18 cellular contexts compared by ENCODE assay signal in the genomic region with DNA sequence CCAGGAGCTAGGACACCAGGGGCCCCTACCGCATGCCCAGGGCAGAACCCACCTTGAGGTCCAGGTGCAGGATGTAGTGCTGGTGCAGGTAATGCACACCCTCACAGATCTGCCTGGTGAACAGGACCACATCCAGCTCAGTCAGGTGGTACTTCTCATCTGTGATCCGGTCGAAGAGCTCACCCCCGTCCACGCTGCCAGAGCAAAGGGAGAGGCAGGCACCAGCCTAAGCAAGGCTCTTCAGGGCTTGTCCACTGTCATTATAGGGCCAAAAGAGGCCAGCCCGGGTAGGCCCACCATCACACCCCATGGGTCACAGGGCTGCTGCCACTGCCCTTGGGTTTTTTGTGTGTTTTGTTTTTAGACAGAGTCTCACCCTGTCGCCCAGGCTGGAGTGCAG. TPM values are rescaled to one million over a fixed set of nuclear protein-coding genes. Genes with fewer than 3 reads are reported as not detected.
DNase-seq lines count a peak whose midpoint lies in the region; ATAC-seq, FAIRE-seq and TF ChIP-seq lines count a peak whose summit lies in the region.
"Had no signal": no experiment of that assay in that cellular context is flagged by ENCODE, and none has a peak within 500 bp of the region (broad histone marks: within the 10 kb centered on the region; RNA-seq: fewer than 3 reads in every experiment).

No MANE protein-coding gene starts in this region.

- CTCF ChIA-PET in H1 (lab: Charles Lee; ENCODE audit: partially characterized antibody): interaction anchor here (0.8 to 1.0 kb wide), 2 partner anchors 13 to 18 kb away, joined by 3 to 4 read pairs; no protein-coding TSS in a partner anchor

- intact Hi-C loops in heart left ventricle (cut with DNase I): no loop called here

- no peak for TF ChIP-seq EP300 in H1 (IDR thresholded peaks at IDR 0.05; ENCODE audit: borderline replicate concordance in 1 of 2, low read depth in 2 of 2, low read length in 2 of 2)

- WGBS in heart left ventricle, 4 donors: 85 to 92% (median 91%) methylated on average over 3 to 7 of the region's 7 CpGs
- WGBS in H1 (ENCODE audit: extremely low coverage in 1 of 2, insufficient coverage in 1 of 2, insufficient read length in 1 of 2, insufficient replicate concordance in 2 of 2, low coverage in 1 of 2, low lambda C conversion rate in 2 of 2, missing lambda C conversion rate in 1 of 2), 2 experiments: 88% methylated on average over 7 of the region's 7 CpGs; no CpG with 5 or more reads in 1 of the 2 experiments
- no CpG with 5 or more reads among the region's 7 CpGs for WGBS in trophoblast cell (ENCODE audit: extremely low coverage, insufficient coverage, insufficient read length)

- H2AFZ ChIP-seq in H1 (ENCODE audit: low read length): peak overlapping the region; percentile 44; the same call in 1 of the 2 replicates
- no peak overlapping the region for H2AFZ ChIP-seq in trophoblast cell (ENCODE audit: insufficient read depth, low read length, poor library complexity)
- H2AFZ ChIP-seq: GM23338 had no signal

- H2BK5ac ChIP-seq in H1 (ENCODE audit: low read depth, low read length) (no peak overlapping the region), trophoblast cell (ENCODE audit: low read depth, low read length, poor library complexity) (no peak overlapping the region)

- H4K91ac ChIP-seq in H1 (replicated peaks; ENCODE audit: insufficient read length, low read length) (no peak overlapping the region), trophoblast cell (ENCODE audit: low read depth, low read length) (peak overlapping the region; percentile 26)

- no peak for TF ChIP-seq POLR2A in heart left ventricle (IDR thresholded peaks at IDR 0.05)
- TF ChIP-seq POLR2A in H1 (IDR thresholded peaks at IDR 0.05; ENCODE audit: control extremely low read depth in 1 of 2, low read depth in 2 of 2, low read length in 2 of 2): no peak

- FAIRE-seq in H1 (lab: Jason Lieb, UNC): no peak
- FAIRE-seq: A204.1, GM12878, GM18507 had no signal

- no peak overlapping the region for H3K27ac Mint-ChIP-seq in activated naive CD4-positive, alpha-beta T cell treated with anti-CD3 and anti-CD28 coated beads, Interleukin-2, amount 50 U/mL, for 72 hours
- H3K27ac Mint-ChIP-seq: B cell; CD4-positive, alpha-beta T cell; GM23338 had no signal

- no peak overlapping the region for H2BK120ac ChIP-seq in H1 (replicated peaks; ENCODE audit: low read depth, low read length)
- peak overlapping the region; percentile 79 for H2BK120ac ChIP-seq in trophoblast cell (ENCODE audit: insufficient read depth, low read length, poor library complexity)

- DNase-seq in cardiac muscle cell (ENCODE audit: low read depth in 1 of 2, low spot score in 1 of 2) (no peak), heart left ventricle (no peak), H1 (ENCODE audit: low read depth in 1 of 2, low spot score in 2 of 2) (no peak), trophoblast cell (no peak)
- no peak for DNase-seq in activated naive CD4-positive, alpha-beta T cell treated with anti-CD3 and anti-CD28 coated beads, Interleukin-2, amount 50 U/mL, for 72 hours (ENCODE audit: low spot score in 2 of 2)
- DNase-seq: C1 segment of cervical spinal cord; Calu3; CD4-positive, alpha-beta T cell; DMS 273 treated with DMSO at 0.1 percent for 48 hours; DMS79; H9 had no signal

- H3K27me3 ChIP-seq in cardiac muscle cell: no peaks in the 10 kb centered on the region
- H3K27me3 ChIP-seq in heart left ventricle: no peaks in the 10 kb centered on the region
- H3K27me3 ChIP-seq in H1 (replicated peaks in 1 of 4; ENCODE audit: control insufficient read depth in 3 of 4, extremely low read depth in 1 of 4, insufficient read depth in 3 of 4, low read length in 3 of 4): no peaks in the 10 kb centered on the region
- no peaks in the 10 kb centered on the region for H3K27me3 ChIP-seq in trophoblast cell (ENCODE audit: insufficient read depth, low read length)

- H4K20me1 ChIP-seq in H1 (replicated peaks in 1 of 2; ENCODE audit: control insufficient read depth in 1 of 2, insufficient read depth in 2 of 2, low read length in 2 of 2): no peaks in the 10 kb centered on the region

- no peak overlapping the region for H3K56ac ChIP-seq in H1 (replicated peaks; ENCODE audit: insufficient read length, low read depth, low read length)

- no peaks in the 10 kb centered on the region for H3K9me3 Mint-ChIP-seq in activated naive CD4-positive, alpha-beta T cell treated with anti-CD3 and anti-CD28 coated beads, Interleukin-2, amount 50 U/mL, for 72 hours

- H3K9me3 ChIP-seq in cardiac muscle cell (ENCODE audit: low read depth): no peaks in the 10 kb centered on the region
- peaks cover 0 to 9% (median 0%) of the 10 kb centered on the region in 12 donors for H3K9me3 ChIP-seq in heart left ventricle
- H3K9me3 ChIP-seq in H1 (ENCODE audit: insufficient read depth in 2 of 2, low read depth in 1 of 2, low read length in 1 of 2): 0 out of 4 replicates have a peak, but pooled peaks cover 0 to 2% of the 10 kb centered on the region in 2 experiments
- H3K9me3 ChIP-seq in trophoblast cell (ENCODE audit: insufficient read depth, low read depth, low read length): no peaks in the 10 kb centered on the region

- H3K27ac ChIP-seq in cardiac muscle cell: peak overlapping the region; percentile 40
- peak overlapping the region in 2 of 12 donors; percentile 13 to 84 for H3K27ac ChIP-seq in heart left ventricle
- H3K27ac ChIP-seq in H1 (ENCODE audit: low read depth, low read length): no peak overlapping the region
- H3K27ac ChIP-seq in trophoblast cell (ENCODE audit: low read depth, low read length): no peak overlapping the region

- H2BK15ac ChIP-seq in H1 (ENCODE audit: low read length): no peak overlapping the region

- H3K23ac ChIP-seq in H1 (ENCODE audit: insufficient read length) (no peak overlapping the region), trophoblast cell (ENCODE audit: low read length) (no peak overlapping the region)

- H4K8ac ChIP-seq in H1 (ENCODE audit: extremely low read depth, insufficient read depth, low read length) (no peak overlapping the region), trophoblast cell (ENCODE audit: low read depth, low read length) (no peak overlapping the region)

- H3K4ac ChIP-seq in H1 (replicated peaks; ENCODE audit: insufficient read length, low read depth, low read length): no peak overlapping the region
- H3K4ac ChIP-seq in trophoblast cell (ENCODE audit: low read depth, low read length): no peak overlapping the region

- no peaks in the 10 kb centered on the region for H3K23me2 ChIP-seq in H1 (ENCODE audit: low read depth, low read length)

- H3K18ac ChIP-seq in H1 (ENCODE audit: extremely low read depth, low read length) (peak overlapping the region; percentile 71; the same call in 1 of the 2 replicates), trophoblast cell (ENCODE audit: low read length) (no peak overlapping the region)

- H3K14ac ChIP-seq in H1 (ENCODE audit: insufficient read length) (no peak overlapping the region), trophoblast cell (ENCODE audit: low read length) (no peak overlapping the region)

- TF ChIP-seq RAD21 in H1 (IDR thresholded peaks at IDR 0.05 in 1 of 2, conservative IDR thresholded peaks at IDR 0.05 in 1 of 2; ENCODE audit: low read depth in 2 of 2, low read length in 2 of 2): no peak

- peaks cover 61% of the 10 kb centered on the region for H3K36me3 ChIP-seq in cardiac muscle cell
- H3K36me3 ChIP-seq in heart left ventricle: peaks cover 0 to 79% (median 19%) of the 10 kb centered on the region in 9 donors
- no peaks in the 10 kb centered on the region for H3K36me3 ChIP-seq in H1 (ENCODE audit: control insufficient read depth in 2 of 4, insufficient read depth in 4 of 4, low read length in 3 of 4)
- H3K36me3 ChIP-seq in trophoblast cell (ENCODE audit: control insufficient read depth in 1 of 2, insufficient read depth in 2 of 2, low read length in 2 of 2): peaks cover 3 to 5% of the 10 kb centered on the region in 2 experiments

- H3K4me1 ChIP-seq in cardiac muscle cell (ENCODE audit: low read depth) (peaks cover 4% of the 10 kb centered on the region), heart left ventricle (peaks cover 0 to 33% (median 16%) of the 10 kb centered on the region in 12 donors), H1 (replicated peaks in 1 of 4; ENCODE audit: control insufficient read depth in 3 of 4, insufficient read depth in 4 of 4, low read length in 3 of 4) (no peaks in the 10 kb centered on the region), trophoblast cell (ENCODE audit: control insufficient read depth in 1 of 2, insufficient read depth in 2 of 2, low read length in 2 of 2) (peaks cover 3 to 15% of the 10 kb centered on the region in 2 experiments)

- no peak overlapping the region for H4K5ac ChIP-seq in H1 (ENCODE audit: insufficient read length, low read depth, low read length)

- H3K4me3 ChIP-seq in cardiac muscle cell (no peak overlapping the region), heart left ventricle (no peak overlapping the region), H1 (ENCODE audit: extremely low read depth in 1 of 4, insufficient read depth in 2 of 4, low read depth in 3 of 4, low read length in 4 of 4) (no peak overlapping the region), trophoblast cell (ENCODE audit: low read depth, low read length) (no peak overlapping the region)
- H3K4me3 ChIP-seq: GM12878, GM23338 had no signal

- H2AK5ac ChIP-seq in H1 (ENCODE audit: low read depth, low read length) (no peak overlapping the region), trophoblast cell (ENCODE audit: low read length) (peak overlapping the region; percentile 12)

- H2BK12ac ChIP-seq in H1 (ENCODE audit: low read depth, low read length) (no peak overlapping the region), trophoblast cell (ENCODE audit: low read length) (no peak overlapping the region)

- H3K79me2 ChIP-seq in H1 (ENCODE audit: control insufficient read depth in 1 of 2, insufficient read depth in 2 of 2, low read length in 2 of 2): no peaks in the 10 kb centered on the region
- H3K79me2 ChIP-seq in trophoblast cell (ENCODE audit: control insufficient read depth, insufficient read depth, low read length, poor library complexity): no peaks in the 10 kb centered on the region

- POLR2A ChIA-PET in H1 (lab: Charles Lee; ENCODE audit: partially characterized antibody): interaction anchor here (0.8 to 0.9 kb wide), 2 partner anchors 56 to 66 kb away, joined by 3 read pairs; no protein-coding TSS in a partner anchor

- H3K79me1 ChIP-seq in H1 (ENCODE audit: low read depth, low read length): no peaks in the 10 kb centered on the region
- no peaks in the 10 kb centered on the region for H3K79me1 ChIP-seq in trophoblast cell (ENCODE audit: low read length)

- peaks cover 0 to 10% of the 10 kb centered on the region in 2 donors for H3K36me3 Mint-ChIP-seq in activated naive CD4-positive, alpha-beta T cell treated with anti-CD3 and anti-CD28 coated beads, Interleukin-2, amount 50 U/mL, for 72 hours

- TF ChIP-seq CTCF in cardiac muscle cell (IDR thresholded peaks at IDR 0.05; ENCODE audit: low read depth, low read length): no peak
- TF ChIP-seq CTCF in heart left ventricle (IDR thresholded peaks at IDR 0.05): no peak
- TF ChIP-seq CTCF in H1 (IDR thresholded peaks at IDR 0.05; ENCODE audit: control extremely low read depth in 1 of 3, insufficient read depth in 1 of 3, low read depth in 1 of 3, low read length in 3 of 3): no peak

- H2BK20ac ChIP-seq in H1 (ENCODE audit: low read length): no peak overlapping the region

- H3K9ac ChIP-seq in H1 (replicated peaks in 1 of 4; ENCODE audit: extremely low read depth in 1 of 4, low read depth in 3 of 4, low read length in 3 of 4) (no peak overlapping the region), trophoblast cell (ENCODE audit: low read length) (no peak overlapping the region)

- no peak overlapping the region for H3K4me2 ChIP-seq in H1 (ENCODE audit: insufficient read depth in 1 of 2, low read depth in 2 of 2, low read length in 2 of 2)
- no peak overlapping the region for H3K4me2 ChIP-seq in trophoblast cell (ENCODE audit: low read length)
- H3K4me2 ChIP-seq: GM23338 had no signal

- H4K12ac ChIP-seq in trophoblast cell (ENCODE audit: low read depth, low read length): no peak overlapping the region

- ATAC-seq in heart left ventricle (no peak), GM21390 (IDR thresholded peaks at IDR 0.05; ENCODE audit: unreplicated experiment) (no peak), HG02588 (IDR thresholded peaks at IDR 0.05; ENCODE audit: unreplicated experiment) (no peak)
- ATAC-seq in activated naive CD4-positive, alpha-beta T cell treated with anti-CD3 and anti-CD28 coated beads, Interleukin-2, amount 50 U/mL, for 72 hours: no peak
- ATAC-seq: GM12878, GM23338 had no signal

RNA-seq across cellular contexts. Expression of gene MYLK3, which starts 21.0 kb away (rescaled TPM):
- total RNA-seq in cardiac muscle cell (203 and 211 TPM in 2 replicates), heart left ventricle (100 to 1,000 TPM; 169 to 374 (median 257) TPM)
- polyA plus RNA-seq in cardiac muscle cell (57.5 and 57.8 TPM in 2 replicates), heart left ventricle (100 to 1,000 TPM in 1 of 2 donors, 10 to 100 TPM in 1; 76.4 to 133 TPM), H1 (2011; rRNA removed) (0.14 and 0.19 TPM in 2 replicates)
- 0.23 and 0.35 TPM in 2 replicates for total RNA-seq in H1 (2021; fragmentation: NEBNext Ultra II Directional; extraction: Animal tissue kit (Norgen Biotek cat#: 25700))
- 0.32 TPM for polyA plus RNA-seq in H1 (2011; cell fraction: cytosol; rRNA removed)
- polyA plus RNA-seq in H1 (2011; cell fraction: nucleus; rRNA removed): 0.76 TPM
- 0.34 to 1.0 TPM (median 0.48 TPM) in 4 replicates for polyA plus RNA-seq in H1 (2012, experiment 1 of 2)
- polyA plus RNA-seq in H1 (2012, experiment 2 of 2): 0.05 TPM
- polyA plus RNA-seq in H1 (2013, experiment 1 of 2): 0.24 TPM
- polyA plus RNA-seq in H1 (2013, experiment 2 of 2): 0.18 TPM
- 0.50 and 1.2 TPM in 2 replicates for polyA minus RNA-seq in H1 (2011; rRNA and poly(A)+ RNA removed)
- polyA minus RNA-seq in H1 (2011; cell fraction: cytosol; rRNA and poly(A)+ RNA removed): not detected
- polyA minus RNA-seq in H1 (2011; cell fraction: nucleus; rRNA and poly(A)+ RNA removed): 0.70 TPM
- 1.8 and 2.2 TPM in 2 replicates for polyA plus RNA-seq in trophoblast cell (2013)
- total RNA-seq in activated naive CD4-positive, alpha-beta T cell treated with anti-CD3 and anti-CD28 coated beads, Interleukin-2, amount 50 U/mL, for 72 hours: under 1 TPM; 0.50 to 0.51 TPM

RNA-seq across cellular contexts. Expression of gene ORC6, which starts 37.7 kb away (rescaled TPM):
- total RNA-seq in cardiac muscle cell: 19.1 and 32.6 TPM in 2 replicates
- polyA plus RNA-seq in cardiac muscle cell: 35.5 and 59.3 TPM in 2 replicates
- 1 to 10 TPM; 1.3 to 4.3 (median 2.5) TPM for total RNA-seq in heart left ventricle
- polyA plus RNA-seq in heart left ventricle: 1 to 10 TPM; 1.4 to 3.2 TPM
- total RNA-seq in H1 (2021; fragmentation: NEBNext Ultra II Directional; extraction: Animal tissue kit (Norgen Biotek cat#: 25700)): 64.7 and 67.4 TPM in 2 replicates
- 35.5 and 41.8 TPM in 2 replicates for polyA plus RNA-seq in H1 (2011; rRNA removed)
- 62.5 TPM for polyA plus RNA-seq in H1 (2011; cell fraction: cytosol; rRNA removed)
- 25.9 TPM for polyA plus RNA-seq in H1 (2011; cell fraction: nucleus; rRNA removed)
- 47.4 to 82.9 TPM (median 54.8 TPM) in 4 replicates for polyA plus RNA-seq in H1 (2012, experiment 1 of 2)
- polyA plus RNA-seq in H1 (2012, experiment 2 of 2): 17.7 TPM
- polyA plus RNA-seq in H1 (2013, experiment 1 of 2): 55.4 TPM
- 51.6 TPM for polyA plus RNA-seq in H1 (2013, experiment 2 of 2)
- 19.1 and 19.2 TPM in 2 replicates for polyA minus RNA-seq in H1 (2011; rRNA and poly(A)+ RNA removed)
- polyA minus RNA-seq in H1 (2011; cell fraction: cytosol; rRNA and poly(A)+ RNA removed): 27.4 TPM
- polyA minus RNA-seq in H1 (2011; cell fraction: nucleus; rRNA and poly(A)+ RNA removed): 35.2 TPM
- 51.5 and 52.0 TPM in 2 replicates for polyA plus RNA-seq in trophoblast cell (2013)
- total RNA-seq in activated naive CD4-positive, alpha-beta T cell treated with anti-CD3 and anti-CD28 coated beads, Interleukin-2, amount 50 U/mL, for 72 hours: 10 to 100 TPM; 42.9 to 64.0 TPM

RNA-seq across cellular contexts. Expression of gene VPS35, which starts 38.2 kb away (rescaled TPM):
- total RNA-seq in cardiac muscle cell: 58.9 and 63.2 TPM in 2 replicates
- polyA plus RNA-seq in cardiac muscle cell: 111 and 146 TPM in 2 replicates
- 100 to 1,000 TPM in 2 of 9 donors, 10 to 100 TPM in 7; 49.1 to 118 (median 88.7) TPM for total RNA-seq in heart left ventricle
- 10 to 100 TPM; 16.7 to 53.0 TPM for polyA plus RNA-seq in heart left ventricle
- 58.1 and 66.9 TPM in 2 replicates for total RNA-seq in H1 (2021; fragmentation: NEBNext Ultra II Directional; extraction: Animal tissue kit (Norgen Biotek cat#: 25700))
- 8.9 and 10.3 TPM in 2 replicates for polyA plus RNA-seq in H1 (2011; rRNA removed)
- polyA plus RNA-seq in H1 (2011; cell fraction: cytosol; rRNA removed): 15.7 TPM
- polyA plus RNA-seq in H1 (2011; cell fraction: nucleus; rRNA removed): 7.3 TPM
- 25.4 to 78.8 TPM (median 34.5 TPM) in 4 replicates for polyA plus RNA-seq in H1 (2012, experiment 1 of 2)
- polyA plus RNA-seq in H1 (2012, experiment 2 of 2): 2.1 TPM
- 30.9 TPM for polyA plus RNA-seq in H1 (2013, experiment 1 of 2)
- polyA plus RNA-seq in H1 (2013, experiment 2 of 2): 31.6 TPM
- polyA minus RNA-seq in H1 (2011; rRNA and poly(A)+ RNA removed): 24.5 and 31.2 TPM in 2 replicates
- polyA minus RNA-seq in H1 (2011; cell fraction: cytosol; rRNA and poly(A)+ RNA removed): 23.9 TPM
- polyA minus RNA-seq in H1 (2011; cell fraction: nucleus; rRNA and poly(A)+ RNA removed): 54.1 TPM
- polyA plus RNA-seq in trophoblast cell (2013): 95.6 and 98.7 TPM in 2 replicates
- total RNA-seq in activated naive CD4-positive, alpha-beta T cell treated with anti-CD3 and anti-CD28 coated beads, Interleukin-2, amount 50 U/mL, for 72 hours: 10 to 100 TPM; 85.9 to 98.2 TPM

Comparison
In these comparisons a context has a peak if more than half of its experiments do, and no peak if none do; other contexts are left out.
1. RNA of gene MYLK3, which starts 21.0 kb away (total RNA-seq): 169 to 374 TPM in heart left ventricle and 203 to 211 TPM in cardiac muscle cell; 0.50 to 0.51 TPM in activated naive CD4-positive, alpha-beta T cell treated with anti-CD3 and anti-CD28 coated beads, Interleukin-2, amount 50 U/mL, for 72 hours and 0.23 to 0.35 TPM in H1; every median in the first group is over 100 times any median in the second.